Comparison of ENCODE assay signal across 10 cellular contexts in the genomic region with DNA sequence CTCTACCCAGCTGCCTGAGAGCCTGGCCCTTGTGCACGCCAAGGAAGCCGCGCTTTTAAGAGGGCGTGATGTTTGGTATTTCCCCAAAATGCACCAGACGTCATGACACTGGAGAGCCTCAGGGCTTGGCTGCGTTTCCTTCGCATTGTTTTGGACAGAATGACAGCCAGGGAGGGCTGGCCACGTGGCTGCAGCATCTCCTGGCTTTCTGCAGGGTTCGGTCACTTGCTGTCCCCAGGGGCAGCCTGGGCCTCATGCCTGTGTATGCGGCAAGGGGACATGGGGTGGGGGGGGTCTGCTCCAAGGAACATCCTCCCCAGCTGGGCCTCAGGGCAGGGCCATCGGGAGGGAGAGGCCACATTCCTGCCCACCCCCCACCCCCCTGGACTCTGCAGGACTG.
DNase-seq lines count a peak whose midpoint lies in the region; ATAC-seq and TF ChIP-seq lines count a peak whose summit lies in the region.
"Had no signal": no experiment of that assay in that cellular context is flagged by ENCODE, and none has a peak within 500 bp of the region (broad histone marks: within the 10 kb centered on the region; RNA-seq: fewer than 3 reads in every experiment).

No MANE protein-coding gene starts in this region.

- H3K9ac ChIP-seq in parathyroid adenoma: no peak overlapping the region

- H2AFZ ChIP-seq in parathyroid adenoma: no peak overlapping the region

- H3K79me2 ChIP-seq in parathyroid adenoma: no peaks in the 10 kb centered on the region

- ATAC-seq in HG03342 (IDR thresholded peaks at IDR 0.05; ENCODE audit: unreplicated experiment): no peak
- ATAC-seq in GM18502 (IDR thresholded peaks at IDR 0.05; ENCODE audit: poor library complexity, unreplicated experiment): no peak
- ATAC-seq: stimulated activated effector memory CD8-positive, alpha-beta T cell treated with anti-CD3 and anti-CD28 coated beads, Interleukin-12 subunit alpha, Interleukin-12 subunit beta, amount 100 ng/mL, for 72 hours had no signal

- no peaks in the 10 kb centered on the region for H3K36me3 ChIP-seq in parathyroid adenoma (ENCODE audit: control insufficient read depth, insufficient read depth, low read length)

- no peaks in the 10 kb centered on the region for H3K9me3 ChIP-seq in parathyroid adenoma (ENCODE audit: control insufficient read depth, low read length)

- no peak for TF ChIP-seq CTCF in fibroblast of pulmonary artery (IDR thresholded peaks at IDR 0.05; ENCODE audit: low read length, missing control alignments)
- no peak for TF ChIP-seq CTCF in parathyroid adenoma (IDR thresholded peaks at IDR 0.05)

- DNase-seq in ELF-1 (ENCODE audit: low read depth, low spot score) (peak; percentile 79), OCI-M1 (lab: John Stamatoyannopoulos, UW) (peak; percentile 6), fibroblast of pulmonary artery (ENCODE audit: low read depth) (peak; percentile 76), NCI-H82 (lab: John Stamatoyannopoulos, UW) (no peak), NCI-H82 treated with DMSO at 0.1 percent for 48 hours (lab: John Stamatoyannopoulos, UW; ENCODE audit: unreplicated experiment) (no peak)
- DNase-seq: activated CD4-positive, alpha-beta T cell treated with anti-CD3 and anti-CD28 coated beads for 4 hours had no signal

- H3K4me3 ChIP-seq in fibroblast of pulmonary artery (replicated peaks; ENCODE audit: low read depth, low read length) (no peak overlapping the region), parathyroid adenoma (ENCODE audit: low read depth, low read length) (no peak overlapping the region)

- H3K27me3 ChIP-seq in parathyroid adenoma (ENCODE audit: control insufficient read depth, insufficient read depth, low read length): peaks cover 3% of the 10 kb centered on the region

- H3K4me2 ChIP-seq in parathyroid adenoma (ENCODE audit: low read length): no peak overlapping the region

- H3K27ac ChIP-seq in parathyroid adenoma: peak overlapping the region; percentile 36

- H3K4me1 ChIP-seq in parathyroid adenoma: peaks cover 5% of the 10 kb centered on the region

Comparison
In these comparisons a context has a peak if more than half of its experiments do, and no peak if none do; other contexts are left out.
1. DNase-seq: peak in ELF-1 (single experiment), OCI-M1 (single experiment) and fibroblast of pulmonary artery (single experiment); none in NCI-H82 (single experiment) and NCI-H82 treated with DMSO at 0.1 percent for 48 hours (single experiment).